ENCODE assay signal across 8 cellular contexts in the genomic region with DNA sequence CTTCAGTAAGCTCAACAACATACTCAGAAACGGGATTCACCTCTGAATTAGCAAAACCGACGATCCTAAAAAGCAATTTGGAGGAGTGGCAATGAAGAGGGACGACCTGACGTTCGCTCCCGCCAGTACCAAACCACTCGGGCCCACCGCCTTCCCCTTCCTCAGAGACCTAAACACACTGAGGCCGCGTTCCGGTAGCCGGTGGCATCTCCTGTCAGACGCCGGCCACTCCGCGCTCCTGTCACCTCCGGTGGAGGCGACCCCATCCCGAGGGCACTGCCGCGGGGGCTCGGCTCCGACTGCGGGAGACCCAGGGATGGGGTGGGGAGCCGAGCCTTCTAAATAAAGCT. TPM values are rescaled to one million over a fixed set of nuclear protein-coding genes. Genes with fewer than 3 reads are reported as not detected.
DNase-seq lines count a peak whose midpoint lies in the region; ATAC-seq, FAIRE-seq and TF ChIP-seq lines count a peak whose summit lies in the region.

No MANE protein-coding gene starts in this region.

- H3K36me3 ChIP-seq in bronchial epithelial cell (ENCODE audit: control insufficient read depth, insufficient read depth, low read length) (no peaks in the 10 kb centered on the region), liver (ENCODE audit: control insufficient read depth in 4 of 4, insufficient read depth in 3 of 4, low read depth in 1 of 4, low read length in 3 of 4) (no peaks in the 10 kb centered on the region)

- peak overlapping the region; percentile 63 to 71 for H3K9ac ChIP-seq in liver (ENCODE audit: low read depth in 1 of 2, low read length in 2 of 2)

- no peak for TF ChIP-seq RAD21 in liver (IDR thresholded peaks at IDR 0.05)

- H3K9me3 ChIP-seq in liver (ENCODE audit: control insufficient read depth in 4 of 4, low read length in 3 of 4), result no peaks in the 10 kb centered on the region

- under 1% methylated on average over 26 of the region's 26 CpGs for WGBS in liver

- H3K27me3 ChIP-seq in bronchial epithelial cell (ENCODE audit: control insufficient read depth, insufficient read depth, low read length) (no peaks in the 10 kb centered on the region), liver (ENCODE audit: control insufficient read depth in 4 of 4, insufficient read depth in 4 of 4, low read length in 3 of 4) (no peaks in the 10 kb centered on the region)

- no peak for FAIRE-seq in bronchial epithelial cell (lab: Jason Lieb, UNC)

- DNase-seq in RPMI8226 (peak; percentile 35), bronchial epithelial cell (ENCODE audit: low read depth) (no peak), AML-193 (lab: John Stamatoyannopoulos, UW) (no peak)
- DNase-seq in stimulated activated naive CD8-positive, alpha-beta T cell treated with anti-CD3 and anti-CD28 coated beads, Interleukin-15, Interleukin-2, amounts not matched to agents 100 U/mL and 50 U/mL, for 24 hours, result peak; percentile 51
- DNase-seq in effector CD8-positive, alpha-beta T cell (lab: John Stamatoyannopoulos, UW), result no peak

- H3K4me1 ChIP-seq in liver (ENCODE audit: control insufficient read depth in 4 of 4, insufficient read depth in 4 of 4, low read length in 3 of 4), result peaks cover 8 to 23% (median 20%) of the 10 kb centered on the region in 4 donors

- H3K4me3 ChIP-seq in bronchial epithelial cell (ENCODE audit: low read depth, low read length), result peak overlapping the region; percentile 99
- peak overlapping the region; percentile 65 to 98 (median 95) for H3K4me3 ChIP-seq in liver (ENCODE audit: low read depth in 1 of 3, low read length in 3 of 3)

- ATAC-seq in GM18502 (IDR thresholded peaks at IDR 0.05; ENCODE audit: poor library complexity, unreplicated experiment) (peak; percentile 26), HG02798 (IDR thresholded peaks at IDR 0.05; ENCODE audit: poor library complexity, unreplicated experiment) (peak; percentile 12)
- peak; percentile 1 for ATAC-seq in stimulated activated naive CD8-positive, alpha-beta T cell treated with anti-CD3 and anti-CD28 coated beads, Interleukin-15, Interleukin-2, amounts not matched to agents 100 U/mL and 50 U/mL, for 24 hours

- H3K27ac ChIP-seq in liver (ENCODE audit: low read depth in 1 of 2, low read length in 2 of 2), result peak overlapping the region; percentile 88 to 90

- TF ChIP-seq CTCF in bronchial epithelial cell (IDR thresholded peaks at IDR 0.05; ENCODE audit: insufficient read depth, low read length, severe bottlenecking) (no peak), liver (IDR thresholded peaks at IDR 0.05; ENCODE audit: low read depth, low read length, missing input control) (no peak)

TF ChIP-seq in liver, 16 proteins besides CTCF, POLR2A, EP300 and RAD21:
- TF ChIP-seq GABPA (IDR thresholded peaks at IDR 0.05 in 1 of 2, conservative IDR thresholded peaks at IDR 0.05 in 1 of 2) (no peak), NR2F2 (IDR thresholded peaks at IDR 0.05) (no peak), YY1 (IDR thresholded peaks at IDR 0.05) (no peak)
- TF ChIP-seq, protein P1, sequence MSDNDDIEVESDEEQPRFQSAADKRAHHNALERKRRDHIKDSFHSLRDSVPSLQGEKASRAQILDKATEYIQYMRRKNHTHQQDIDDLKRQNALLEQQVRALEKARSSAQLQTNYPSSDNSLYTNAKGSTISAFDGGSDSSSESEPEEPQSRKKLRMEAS (IDR thresholded peaks at IDR 0.05), result no peak

RNA-seq across cellular contexts. Expression of a gene that starts 0.6 kb away (rescaled TPM):
- total RNA-seq in bronchial epithelial cell (9.0 and 10.5 TPM in 2 replicates), liver (10 to 100 TPM; 10.1 to 14.8 TPM)
- polyA plus RNA-seq in liver, result 10 to 100 TPM; 10.1 to 14.3 TPM

RNA-seq across cellular contexts. Expression of a gene that starts 11.4 kb away (rescaled TPM):
- 29.1 and 41.3 TPM in 2 replicates for total RNA-seq in bronchial epithelial cell
- total RNA-seq in liver, result 10 to 100 TPM; 12.7 to 20.7 TPM
- 10 to 100 TPM; 20.5 to 23.9 TPM for polyA plus RNA-seq in liver

RNA-seq across cellular contexts. Expression of a gene that starts 45.7 kb away (rescaled TPM):
- 4.7 and 7.1 TPM in 2 replicates for total RNA-seq in bronchial epithelial cell
- 1 to 10 TPM; 2.1 to 5.3 TPM for total RNA-seq in liver
- 1 to 10 TPM in 1 of 2 donors, under 1 TPM in 1; 0.24 to 1.1 TPM for polyA plus RNA-seq in liver

RNA-seq across cellular contexts. Expression of a gene that starts 52.2 kb away (rescaled TPM):
- total RNA-seq in bronchial epithelial cell (520 and 945 TPM in 2 replicates), liver (100 to 1,000 TPM; 108 to 342 TPM)
- polyA plus RNA-seq in liver, result 100 to 1,000 TPM; 135 to 338 TPM

Comparison
In these comparisons a context has a peak if more than half of its experiments do, and no peak if none do; other contexts are left out.
1. DNase-seq: peak in RPMI8226 (single experiment) and stimulated activated naive CD8-positive, alpha-beta T cell treated with anti-CD3 and anti-CD28 coated beads, Interleukin-15, Interleukin-2, amounts not matched to agents 100 U/mL and 50 U/mL, for 24 hours (single experiment); none in bronchial epithelial cell (single experiment), effector CD8-positive, alpha-beta T cell (single experiment) and AML-193 (0 of 2).
2. Peak in every context shown above with its lines, with median percentiles within 50 percentile points of each other: ATAC-seq.